Comparison of ENCODE assay signal across 26 cellular contexts in genomic region chr10:106515206-106515790, GRCh38.
A peak's percentile ranks its signal among the peaks of the same experiment; 100 is the strongest.
DNase-seq lines count a peak whose midpoint lies in the region; ATAC-seq and TF ChIP-seq lines count a peak whose summit lies in the region.
"Had no signal": no experiment of that assay in that cellular context is flagged by ENCODE, and none has a peak within 500 bp of the region (broad histone marks: within the 10 kb centered on the region; RNA-seq: fewer than 3 reads in every experiment).

No MANE protein-coding gene starts in this region.

- H3K4me3 ChIP-seq in epithelial cell of proximal tubule (ENCODE audit: low read depth, low read length): no peak overlapping the region
- no peak overlapping the region for H3K4me3 ChIP-seq in mesenchymal stem cell (ENCODE audit: insufficient read depth in 1 of 2, low read depth in 1 of 2, low read length in 2 of 2)
- no peak overlapping the region for H3K4me3 ChIP-seq in thyroid gland (replicated peaks in 1 of 3)
- H3K4me3 ChIP-seq: GM23248, lung, psoas muscle had no signal

- H3K4me1 ChIP-seq in mesenchymal stem cell (ENCODE audit: control insufficient read depth, insufficient read depth, low read depth, low read length) (no peaks in the 10 kb centered on the region), thyroid gland (peaks cover 24 to 25% of the 10 kb centered on the region in 2 donors)
- H3K4me1 ChIP-seq: psoas muscle had no signal

- H3K27ac ChIP-seq in RWPE1 (no peak overlapping the region), mesenchymal stem cell (ENCODE audit: low read length, poor library complexity, severe bottlenecking) (no peak overlapping the region), thyroid gland (peak overlapping the region; percentile 41 to 72 (median 51))
- H3K27ac ChIP-seq: GM23248, HL-60, KMS-11, psoas muscle had no signal

- TF ChIP-seq POLR2A in thyroid gland (IDR thresholded peaks at IDR 0.05): no peak

- H3K14ac ChIP-seq in mesenchymal stem cell (ENCODE audit: low read length in 2 of 2): no peak overlapping the region

- peak overlapping the region; percentile 7 for H3K4me2 ChIP-seq in mesenchymal stem cell (ENCODE audit: low read length, poor library complexity, severe bottlenecking)
- H3K4me2 ChIP-seq: KMS-11 had no signal

- H2BK12ac ChIP-seq in mesenchymal stem cell (ENCODE audit: low read length in 2 of 2): no peak overlapping the region

- no peak overlapping the region for H4K8ac ChIP-seq in mesenchymal stem cell (ENCODE audit: low read length)

- DNase-seq in RWPE1 (ENCODE audit: low spot score): peak; percentile 38
- peak; percentile 51 for DNase-seq in epithelial cell of proximal tubule (ENCODE audit: low read depth)
- no peak for DNase-seq in mesenchymal stem cell
- peak; percentile 14 to 34 for DNase-seq in thyroid gland
- no peak for DNase-seq in cardiac septum (ENCODE audit: low spot score)
- DNase-seq in DMS153 treated with DMSO at 0.1 percent for 48 hours (lab: John Stamatoyannopoulos, UW; ENCODE audit: unreplicated experiment): no peak
- DNase-seq: activated CD4-positive, CD25-positive, alpha-beta regulatory T cell; activated CD8-positive, alpha-beta memory T cell treated with anti-CD3 and anti-CD28 coated beads, Interleukin-2, amount 10 ng/mL, durations not matched to agents 7 days and 5 days; activated naive CD4-positive, alpha-beta T cell treated with Interleukin-2 at 50 U/mL for 16 hours; activated T-cell treated with anti-CD3 and anti-CD28 coated beads, Interleukin-2, amount 50 U/mL, for 72 hours; caudate nucleus; CD4-positive, CD25-positive, alpha-beta regulatory T cell; glutamatergic neuron; GM23248; kidney; MV-4-11; NCI-H187; NCI-H69; psoas muscle; stimulated activated naive CD8-positive, alpha-beta T cell treated with anti-CD3 and anti-CD28 coated beads, Interleukin-15, Interleukin-2, amounts not matched to agents 100 U/mL and 50 U/mL, for 24 hours; SW 1271 had no signal

- no peak overlapping the region for H2AK5ac ChIP-seq in mesenchymal stem cell (ENCODE audit: low read length, severe bottlenecking)

- H3K18ac ChIP-seq in mesenchymal stem cell (ENCODE audit: low read depth in 1 of 2, low read length in 2 of 2): no peak overlapping the region

- TF ChIP-seq CTCF in RWPE1 (conservative IDR thresholded peaks at IDR 0.05; ENCODE audit: low read depth): no peak
- TF ChIP-seq CTCF in epithelial cell of proximal tubule (conservative IDR thresholded peaks at IDR 0.05; ENCODE audit: low read depth, low read length): no peak
- no peak for TF ChIP-seq CTCF in thyroid gland (IDR thresholded peaks at IDR 0.05)

- no peak overlapping the region for H2BK15ac ChIP-seq in mesenchymal stem cell (ENCODE audit: low read depth, poor library complexity, severe bottlenecking)

- intact Hi-C loops in thyroid gland (cut with DNase I): no loop called here
- intact Hi-C loops in cardiac septum (cut with DNase I): no loop called here

- H3K9ac ChIP-seq in mesenchymal stem cell (ENCODE audit: low read length): no peak overlapping the region
- H3K9ac ChIP-seq: GM23248, KMS-11 had no signal

- no peak overlapping the region for H3K4ac ChIP-seq in mesenchymal stem cell (ENCODE audit: low read depth in 1 of 2, low read length in 2 of 2)

- H3K27me3 ChIP-seq in mesenchymal stem cell (ENCODE audit: control insufficient read depth in 1 of 2, insufficient read depth in 1 of 2, low read length in 2 of 2) (no peaks in the 10 kb centered on the region), thyroid gland (no peaks in the 10 kb centered on the region)

- CTCF ChIA-PET in RWPE1 (lab: Yijun Ruan, JAX): interaction anchor here (0.6 kb wide), 1 partner anchor 1325 kb away, joined by 3 read pairs; no protein-coding TSS in a partner anchor

- no peak overlapping the region for H4K91ac ChIP-seq in mesenchymal stem cell (ENCODE audit: low read length)

- H3K23ac ChIP-seq in mesenchymal stem cell (ENCODE audit: low read length in 2 of 2): no peak overlapping the region

- H3K36me3 ChIP-seq in mesenchymal stem cell (ENCODE audit: control insufficient read depth in 1 of 2, insufficient read depth in 2 of 2, low read depth in 1 of 2, low read length in 2 of 2) (no peaks in the 10 kb centered on the region), thyroid gland (no peaks in the 10 kb centered on the region)

- POLR2A ChIA-PET in RWPE1 (lab: Yijun Ruan, JAX; ENCODE audit: low non-redundant PET): no interaction called here

- WGBS in mesenchymal stem cell: 65% methylated on average over 6 of the region's 6 CpGs
- 14 to 30% methylated on average over 6 of the region's 6 CpGs for WGBS in thyroid gland, 2 donors

- ATAC-seq in GM19023 (IDR thresholded peaks at IDR 0.05; ENCODE audit: unreplicated experiment) (no peak), GM21367 (IDR thresholded peaks at IDR 0.05; ENCODE audit: unreplicated experiment) (no peak)
- ATAC-seq: activated CD8-positive, alpha-beta memory T cell treated with anti-CD3 and anti-CD28 coated beads, Interleukin-2, amount 10 ng/mL, durations not matched to agents 7 days and 5 days; activated T-cell treated with anti-CD3 and anti-CD28 coated beads, Interleukin-2, amount 50 U/mL, for 72 hours; psoas muscle; stimulated activated naive CD8-positive, alpha-beta T cell treated with anti-CD3 and anti-CD28 coated beads, Interleukin-15, Interleukin-2, amounts not matched to agents 100 U/mL and 50 U/mL, for 24 hours had no signal

- H2BK5ac ChIP-seq in mesenchymal stem cell (ENCODE audit: low read depth, low read length, poor library complexity, severe bottlenecking): no peak overlapping the region

- H2AFZ ChIP-seq in mesenchymal stem cell (ENCODE audit: low read depth, low read length): no peak overlapping the region
- H2AFZ ChIP-seq: GM23248 had no signal

- H3K9me3 ChIP-seq in mesenchymal stem cell (ENCODE audit: control insufficient read depth, low read length) (no peaks in the 10 kb centered on the region), thyroid gland (no peaks in the 10 kb centered on the region)
- H3K9me3 ChIP-seq: psoas muscle had no signal

- H2BK120ac ChIP-seq in mesenchymal stem cell (ENCODE audit: low read depth, low read length): no peak overlapping the region

- no peaks in the 10 kb centered on the region for H3K79me1 ChIP-seq in mesenchymal stem cell (replicated peaks; ENCODE audit: low read length, poor library complexity, severe bottlenecking)

Comparison
In these comparisons a context has a peak if more than half of its experiments do, and no peak if none do; other contexts are left out.
1. DNase-seq: peak in RWPE1 (single experiment), epithelial cell of proximal tubule (single experiment) and thyroid gland (2 of 2); none in mesenchymal stem cell (single experiment), cardiac septum (single experiment) and DMS153 treated with DMSO at 0.1 percent for 48 hours (single experiment).
2. H3K27ac ChIP-seq: peak in thyroid gland (3 of 3); none in RWPE1 (single experiment) and mesenchymal stem cell (single experiment).